In the genomic region with DNA sequence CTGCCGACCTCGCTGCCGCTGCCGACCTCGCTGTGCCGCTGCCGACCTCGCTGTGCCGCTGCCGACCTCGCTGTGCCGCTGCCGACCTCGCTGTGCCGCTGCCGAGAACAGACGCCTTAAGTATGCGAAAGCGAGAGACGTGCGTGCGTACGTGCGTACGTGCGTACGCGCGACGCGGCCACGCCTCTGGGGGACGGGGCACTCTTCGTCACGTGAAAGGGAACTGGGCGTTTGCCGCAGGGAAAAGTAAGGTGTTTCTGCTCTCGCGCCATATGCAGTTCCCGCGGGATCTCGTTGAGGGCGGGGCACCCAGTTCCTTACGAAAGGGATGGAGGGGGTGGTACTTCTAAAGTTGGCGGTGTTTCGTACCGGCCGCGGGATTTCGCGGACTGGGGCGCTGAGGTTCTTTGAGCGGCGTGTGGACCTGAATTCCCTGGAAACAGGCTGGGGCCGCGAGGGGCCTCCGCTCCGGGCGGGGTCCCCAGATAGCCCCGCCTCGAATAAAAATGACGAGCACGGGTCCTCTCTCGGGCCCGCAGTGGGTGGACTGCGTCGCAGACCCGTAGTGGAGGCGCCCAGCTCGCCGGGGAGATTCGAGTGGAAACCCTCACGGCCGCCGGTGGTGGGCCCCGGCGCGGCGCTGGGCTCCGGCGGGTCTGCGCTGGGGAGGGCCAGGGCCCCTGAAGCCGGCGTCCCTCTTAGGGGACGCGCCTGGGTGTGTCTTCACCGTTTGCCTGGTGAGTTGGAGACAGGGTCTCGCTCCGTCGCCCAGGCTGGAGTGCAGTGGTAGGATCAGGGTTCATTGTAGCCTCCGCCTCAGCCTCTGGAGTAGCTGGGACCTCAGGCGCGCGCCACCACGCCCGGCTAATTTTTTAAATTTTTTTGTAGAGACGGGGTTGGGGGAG, we compare ENCODE assay signal across 8 cellular contexts. TPM values are rescaled to one million over a fixed set of nuclear protein-coding genes. Genes with fewer than 3 reads are reported as not detected.
DNase-seq lines count a peak whose midpoint lies in the region; ATAC-seq and TF ChIP-seq lines count a peak whose summit lies in the region.

TSS of gene EIF4A3 (minus strand) at position 94 of the 905 bp plus-strand sequence. CDS start 167 bp downstream, outside the sequence.

- no peak for TF ChIP-seq CTCF in lung (IDR thresholded peaks at IDR 0.05; ENCODE audit: control extremely low read depth, extremely low read depth)

- no peaks in the 10 kb centered on the region for H3K27me3 ChIP-seq in CD8-positive, alpha-beta memory T cell (ENCODE audit: insufficient read depth, low read length, poor library complexity, severe bottlenecking)
- H3K27me3 ChIP-seq in lung (ENCODE audit: control insufficient read depth, insufficient read depth) = no peaks in the 10 kb centered on the region

- WGBS in lung, 2 donors = 0% methylated on average over 86 to 97 of the region's 97 CpGs

- peaks cover 0 to 2% (median 0%) of the 10 kb centered on the region in 5 donors for H3K9me3 Mint-ChIP-seq in CD8-positive, alpha-beta memory T cell

- CTCF ChIA-PET in CD8-positive, alpha-beta memory T cell (lab: Charles Lee) = no interaction called here
- CTCF ChIA-PET in activated CD8-positive, alpha-beta memory T cell treated with anti-CD3 and anti-CD28 coated beads for 36 hours (lab: Charles Lee) = interaction anchor here (0.6 to 1.7 kb wide), 3 partner anchors 46 to 105 kb away, joined by 3 to 5 read pairs (median 3); partner anchors contain the start of gene GAA

- H3K36me3 Mint-ChIP-seq in CD8-positive, alpha-beta memory T cell = peaks cover 0 to 34% (median 0%) of the 10 kb centered on the region in 3 donors

- DNase-seq in CD8-positive, alpha-beta memory T cell = peak; percentile 94 to 99 (median 97)
- peak; percentile 96 for DNase-seq in HT-29 (ENCODE audit: low spot score)
- peak; percentile 99 for DNase-seq in NOMO-1 (lab: John Stamatoyannopoulos, UW; ENCODE audit: unreplicated experiment in 2 of 2)
- peak; percentile 98 for DNase-seq in effector CD8-positive, alpha-beta T cell (lab: John Stamatoyannopoulos, UW)
- DNase-seq in lung (ENCODE audit: low spot score) = peak; percentile 99
- DNase-seq in stimulated activated CD4-positive, alpha-beta T cell treated with anti-CD3 and anti-CD28 coated beads, TNF-alpha, amount 100 ng/mL, for 4 hours (ENCODE audit: low read depth in 3 of 3) = peak; percentile 88 to 95 (median 93)

- peak within 1 kb of the TSS; percentile 97 to 99 (median 99) for H3K4me3 Mint-ChIP-seq in CD8-positive, alpha-beta memory T cell

- H3K27ac Mint-ChIP-seq in CD8-positive, alpha-beta memory T cell = peak within 1 kb of the TSS; percentile 87 to 99 (median 98)

- peak within 1 kb of the TSS; percentile 86 for H3K4me3 ChIP-seq in CD8-positive, alpha-beta memory T cell (ENCODE audit: low read length)
- peak within 1 kb of the TSS; percentile 95 for H3K4me3 ChIP-seq in lung

- peak; percentile 59 for ATAC-seq in GM19468 (IDR thresholded peaks at IDR 0.05; ENCODE audit: extremely low read depth, unreplicated experiment)
- peak; percentile 94 for ATAC-seq in lung (ENCODE audit: insufficient read depth, low FRiP score)

- H3K36me3 ChIP-seq in CD8-positive, alpha-beta memory T cell (ENCODE audit: insufficient read depth, low read length) = peaks cover 12% of the 10 kb centered on the region
- H3K36me3 ChIP-seq in lung (ENCODE audit: control insufficient read depth in 2 of 2, insufficient read depth in 2 of 2, low read length in 2 of 2) = peaks cover 8 to 11% of the 10 kb centered on the region in 2 donors

- H3K27ac ChIP-seq in CD8-positive, alpha-beta memory T cell (ENCODE audit: low read depth, low read length) = peak within 1 kb of the TSS; percentile 93
- H3K27ac ChIP-seq in lung (ENCODE audit: low read depth in 1 of 2, low read length in 1 of 2) = peak within 1 kb of the TSS; percentile 90 to 98

- H3K27me3 Mint-ChIP-seq in CD8-positive, alpha-beta memory T cell = peaks cover 0 to 2% of the 10 kb centered on the region in 2 donors

- POLR2A ChIA-PET in CD8-positive, alpha-beta memory T cell (lab: Charles Lee) = no interaction called here
- POLR2A ChIA-PET in activated CD8-positive, alpha-beta memory T cell treated with anti-CD3 and anti-CD28 coated beads for 36 hours (lab: Charles Lee) = no interaction called here

- H3K9me3 ChIP-seq in CD8-positive, alpha-beta memory T cell (ENCODE audit: low read length) = no peaks in the 10 kb centered on the region
- H3K9me3 ChIP-seq in lung (ENCODE audit: control insufficient read depth in 2 of 2, insufficient read depth in 1 of 2, low read length in 1 of 2) = no peaks in the 10 kb centered on the region

- H3K4me1 ChIP-seq in CD8-positive, alpha-beta memory T cell (ENCODE audit: insufficient read depth, low read length) = peaks cover 33% of the 10 kb centered on the region
- peaks cover 4 to 16% of the 10 kb centered on the region in 2 donors for H3K4me1 ChIP-seq in lung (ENCODE audit: control insufficient read depth in 2 of 2, insufficient read depth in 2 of 2, low read length in 2 of 2)

- peaks cover 39 to 49% (median 41%) of the 10 kb centered on the region in 3 donors for H3K4me1 Mint-ChIP-seq in CD8-positive, alpha-beta memory T cell

RNA-seq across cellular contexts. Expression of gene EIF4A3, which starts in this region (rescaled TPM):
- total RNA-seq in CD8-positive, alpha-beta memory T cell = 100 to 1,000 TPM; 174 to 181 TPM
- 77.6 TPM for polyA plus RNA-seq in CD8-positive, alpha-beta memory T cell
- total RNA-seq in HT-29 (2014; rRNA removed; shearing (Covaris generic)) = 90.5 and 108 TPM in 2 replicates
- 100 to 1,000 TPM; 179 to 183 TPM for total RNA-seq in activated CD8-positive, alpha-beta memory T cell treated with anti-CD3 and anti-CD28 coated beads for 36 hours
- 10 to 100 TPM; 57.7 to 67.1 TPM for total RNA-seq in lung
- polyA plus RNA-seq in lung = 100 to 1,000 TPM in 1 of 2 donors, 10 to 100 TPM in 1; 37.4 to 112 TPM

Comparison
In these comparisons a context has a peak if more than half of its experiments do, and no peak if none do; other contexts are left out.
1. Peak in every context shown above with its lines: DNase-seq, ATAC-seq, H3K4me3 ChIP-seq and H3K27ac ChIP-seq.